26 cellular contexts compared by ENCODE assay signal in the genomic region with DNA sequence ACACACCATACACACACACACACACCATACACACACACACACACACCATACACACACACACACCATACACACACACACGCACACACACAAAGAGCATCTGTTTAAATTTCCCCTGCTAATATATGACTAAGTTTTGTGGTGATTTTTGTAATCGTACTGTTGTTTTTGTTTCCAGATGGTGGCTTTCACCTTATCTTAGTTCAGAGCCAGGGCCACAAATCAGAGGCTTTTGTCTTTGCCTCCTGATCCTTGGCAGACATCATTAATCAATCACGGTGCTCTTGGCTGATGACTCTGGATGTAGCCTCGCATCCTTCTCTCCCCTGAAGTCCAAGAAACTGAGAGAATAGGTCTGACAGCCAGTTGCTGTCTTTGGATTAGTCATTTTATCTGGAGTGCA. TPM values are rescaled to one million over a fixed set of nuclear protein-coding genes. Genes with fewer than 3 reads are reported as not detected.
A peak's percentile ranks its signal among the peaks of the same experiment; 100 is the strongest.
DNase-seq lines count a peak whose midpoint lies in the region; ATAC-seq, FAIRE-seq and TF ChIP-seq lines count a peak whose summit lies in the region.
"Had no signal": no experiment of that assay in that cellular context is flagged by ENCODE, and none has a peak within 500 bp of the region (broad histone marks: within the 10 kb centered on the region; RNA-seq: fewer than 3 reads in every experiment).

No MANE protein-coding gene starts in this region.

- H3K9me3 Mint-ChIP-seq in activated naive CD4-positive, alpha-beta T cell treated with anti-CD3 and anti-CD28 coated beads for 36 hours = peaks cover 12% of the 10 kb centered on the region
- H3K9me3 Mint-ChIP-seq in activated CD4-positive, alpha-beta memory T cell treated with anti-CD3 and anti-CD28 coated beads, Interleukin-2, amount 10 ng/mL, durations not matched to agents 7 days and 5 days = peaks cover 9% of the 10 kb centered on the region

- CTCF ChIA-PET in activated naive CD4-positive, alpha-beta T cell treated with anti-CD3 and anti-CD28 coated beads for 36 hours (lab: Charles Lee) = no interaction called here
- CTCF ChIA-PET in GM12878 (lab: Yijun Ruan, JAX) = no interaction called here
- CTCF ChIA-PET in activated CD4-positive, alpha-beta memory T cell treated with anti-CD3 and anti-CD28 coated beads, Interleukin-2, amount 10 ng/mL, durations not matched to agents 7 days and 5 days (lab: Charles Lee) = no interaction called here

- peak; percentile 14 for DNase-seq in activated naive CD4-positive, alpha-beta T cell treated with anti-CD3 and anti-CD28 coated beads for 36 hours
- DNase-seq in activated naive CD4-positive, alpha-beta T cell treated with Interleukin-2 at 50 U/mL for 16 hours = no peak
- DNase-seq in NCI-H226 = peak; percentile 20
- no peak for DNase-seq in GM12878 (ENCODE audit: low read depth, low spot score)
- DNase-seq in non-pigmented ciliary epithelial cell (ENCODE audit: low read depth) = peak; percentile 2
- no peak for DNase-seq in cerebellar nuclear complex (lab: John Stamatoyannopoulos, UW)
- no peak for DNase-seq in activated CD4-positive, alpha-beta memory T cell treated with anti-CD3 and anti-CD28 coated beads, Interleukin-2, amount 10 ng/mL, durations not matched to agents 7 days and 5 days
- no peak for DNase-seq in colonic mucosa
- DNase-seq: activated CD4-positive, alpha-beta memory T cell treated with anti-CD3 and anti-CD28 coated beads for 36 hours; activated T-cell treated with anti-CD3 and anti-CD28 coated beads, Interleukin-2, amount 50 U/mL, for 4 hours; DMS 273 treated with DMSO at 0.1 percent for 48 hours; midbrain; NCI-H1105; NCI-H2081 treated with DMSO at 0.1 percent for 48 hours; NCI-H524; SIG-M5; small intestine; stimulated activated CD4-positive, alpha-beta T cell treated with anti-CD3 and anti-CD28 coated beads, Interleukin-4, amount 100 ng/mL, for 24 hours; T-helper 17 cell; uterus had no signal

- in situ Hi-C loops in GM12878 (cut with MboI) = no loop called here

- peak; percentile 42 for ATAC-seq in GM12878
- ATAC-seq: activated T-cell treated with anti-CD3 and anti-CD28 coated beads, Interleukin-2, amount 50 U/mL, for 4 hours; left lobe of liver; T-helper 17 cell; WTC11 had no signal

- no peak overlapping the region for H3K4me3 Mint-ChIP-seq in activated naive CD4-positive, alpha-beta T cell treated with anti-CD3 and anti-CD28 coated beads for 36 hours
- H3K4me3 Mint-ChIP-seq in activated CD4-positive, alpha-beta memory T cell treated with anti-CD3 and anti-CD28 coated beads, Interleukin-2, amount 10 ng/mL, durations not matched to agents 7 days and 5 days = no peak overlapping the region
- H3K4me3 Mint-ChIP-seq: activated CD4-positive, alpha-beta memory T cell treated with anti-CD3 and anti-CD28 coated beads for 36 hours; activated naive CD8-positive, alpha-beta T cell; activated T-cell treated with anti-CD3 and anti-CD28 coated beads, Interleukin-2, amount 50 U/mL, for 4 hours; T-helper 17 cell; WTC11 had no signal

- 0 out of 2 replicates have a peak overlapping the region, but pooled peaks have one; percentile 7 for H2AFZ ChIP-seq in GM12878 (ENCODE audit: control insufficient read depth, low read depth, low read length)

- TF ChIP-seq CTCF in GM12878 (IDR thresholded peaks at IDR 0.05 in 2 of 3, conservative IDR thresholded peaks at IDR 0.05 in 1 of 3; ENCODE audit: control insufficient read depth in 2 of 3, extremely low read depth in 1 of 3, insufficient read depth in 1 of 3, low read depth in 3 of 3, low read length in 3 of 3) (no peak), colonic mucosa (IDR thresholded peaks at IDR 0.05) (no peak)

- no TSS peak for BruUV-seq in GM12878 (replicated peaks; lab: Mats Ljungman, UMichigan)

- no peak for TF ChIP-seq RAD21 in GM12878 (IDR thresholded peaks at IDR 0.05; ENCODE audit: insufficient read depth, low read depth, low read length)

- H3K4me1 Mint-ChIP-seq in activated naive CD4-positive, alpha-beta T cell treated with anti-CD3 and anti-CD28 coated beads for 36 hours (ENCODE audit: low read depth) = no peaks in the 10 kb centered on the region
- peaks cover 5% of the 10 kb centered on the region for H3K4me1 Mint-ChIP-seq in activated CD4-positive, alpha-beta memory T cell treated with anti-CD3 and anti-CD28 coated beads, Interleukin-2, amount 10 ng/mL, durations not matched to agents 7 days and 5 days
- H3K4me1 Mint-ChIP-seq: T-helper 17 cell, WTC11 had no signal

- H3K27me3 ChIP-seq in GM12878 (replicated peaks in 1 of 2; ENCODE audit: control insufficient read depth in 2 of 2, insufficient read depth in 2 of 2, low read length in 1 of 2) = no peaks in the 10 kb centered on the region
- no peaks in the 10 kb centered on the region for H3K27me3 ChIP-seq in colonic mucosa
- H3K27me3 ChIP-seq: uterus had no signal

- RAD21 ChIA-PET in GM12878 (lab: Charles Lee; ENCODE audit: unreplicated experiment) = no interaction called here

- H3K9me3 ChIP-seq in GM12878 (replicated peaks; ENCODE audit: control insufficient read depth, insufficient read depth, low read length) (no peaks in the 10 kb centered on the region), colonic mucosa (no peaks in the 10 kb centered on the region)
- H3K9me3 ChIP-seq: prostate gland, uterus had no signal

- H3K27ac ChIP-seq in GM12878 (ENCODE audit: control insufficient read depth, insufficient read depth) = no peak overlapping the region
- no peak overlapping the region for H3K27ac ChIP-seq in colonic mucosa
- H3K27ac ChIP-seq: C4-2B, KMS-11, prostate gland, uterus had no signal

- intact Hi-C loops in activated naive CD4-positive, alpha-beta T cell treated with anti-CD3 and anti-CD28 coated beads for 36 hours (cut with micrococcal nuclease) = loop anchor here (1.0 kb wide), 1 partner anchor 40 kb away; no protein-coding TSS in a partner anchor
- intact Hi-C loops in GM12878 (cut with micrococcal nuclease; ENCODE audit: unreplicated experiment) (no loop called here), colonic mucosa (cut with DNase I) (no loop called here)

- 26% methylated on average over 4 of the region's 4 CpGs for WGBS in GM12878 (ENCODE audit: insufficient coverage, insufficient replicate concordance, low lambda C conversion rate, missing lambda C conversion rate)

- H3K4me2 ChIP-seq in GM12878 (ENCODE audit: control insufficient read depth, insufficient read depth) = no peak overlapping the region
- H3K4me2 ChIP-seq: KMS-11 had no signal

- H3K36me3 ChIP-seq in GM12878 (ENCODE audit: control insufficient read depth in 2 of 2, insufficient read depth in 2 of 2, low read length in 1 of 2) = no peaks in the 10 kb centered on the region
- H3K36me3 ChIP-seq in colonic mucosa = no peaks in the 10 kb centered on the region
- H3K36me3 ChIP-seq: prostate gland, uterus had no signal

- POLR2A ChIA-PET in GM12878 (lab: Charles Lee) = no interaction called here
- POLR2A ChIA-PET in activated CD4-positive, alpha-beta memory T cell treated with anti-CD3 and anti-CD28 coated beads, Interleukin-2, amount 10 ng/mL, durations not matched to agents 7 days and 5 days (lab: Charles Lee) = no interaction called here

- no peak overlapping the region for H3K27ac Mint-ChIP-seq in activated naive CD4-positive, alpha-beta T cell treated with anti-CD3 and anti-CD28 coated beads for 36 hours
- H3K27ac Mint-ChIP-seq in activated CD4-positive, alpha-beta memory T cell treated with anti-CD3 and anti-CD28 coated beads, Interleukin-2, amount 10 ng/mL, durations not matched to agents 7 days and 5 days = no peak overlapping the region
- H3K27ac Mint-ChIP-seq: activated CD4-positive, alpha-beta memory T cell treated with anti-CD3 and anti-CD28 coated beads for 36 hours; activated naive CD8-positive, alpha-beta T cell; T-helper 17 cell; WTC11 had no signal

- H4K20me1 ChIP-seq in GM12878 (ENCODE audit: control insufficient read depth, insufficient read depth) = no peaks in the 10 kb centered on the region

- H3K36me3 Mint-ChIP-seq in activated naive CD4-positive, alpha-beta T cell treated with anti-CD3 and anti-CD28 coated beads for 36 hours (ENCODE audit: low read depth) = peaks cover 8% of the 10 kb centered on the region
- H3K36me3 Mint-ChIP-seq in activated CD4-positive, alpha-beta memory T cell treated with anti-CD3 and anti-CD28 coated beads, Interleukin-2, amount 10 ng/mL, durations not matched to agents 7 days and 5 days (ENCODE audit: low read depth) = no peaks in the 10 kb centered on the region

- no peaks in the 10 kb centered on the region for H3K27me3 Mint-ChIP-seq in activated naive CD4-positive, alpha-beta T cell treated with anti-CD3 and anti-CD28 coated beads for 36 hours (ENCODE audit: low read depth)
- no peaks in the 10 kb centered on the region for H3K27me3 Mint-ChIP-seq in activated CD4-positive, alpha-beta memory T cell treated with anti-CD3 and anti-CD28 coated beads, Interleukin-2, amount 10 ng/mL, durations not matched to agents 7 days and 5 days
- H3K27me3 Mint-ChIP-seq: activated CD4-positive, alpha-beta memory T cell treated with anti-CD3 and anti-CD28 coated beads for 36 hours; activated naive CD8-positive, alpha-beta T cell; T-helper 17 cell had no signal

- no peaks in the 10 kb centered on the region for H3K79me2 ChIP-seq in GM12878 (ENCODE audit: control insufficient read depth, insufficient read depth, low read length)

- TF ChIP-seq EP300 in GM12878 (IDR thresholded peaks at IDR 0.05; ENCODE audit: borderline replicate concordance in 1 of 2, control insufficient read depth in 1 of 2, low read depth in 2 of 2, low read length in 2 of 2) = no peak

- H3K4me1 ChIP-seq in GM12878 (ENCODE audit: control insufficient read depth, insufficient read depth, low read length) = no peaks in the 10 kb centered on the region
- no peaks in the 10 kb centered on the region for H3K4me1 ChIP-seq in colonic mucosa
- H3K4me1 ChIP-seq: prostate gland, uterus had no signal

- TF ChIP-seq POLR2A in GM12878 (IDR thresholded peaks at IDR 0.05; ENCODE audit: low read depth, low read length) = no peak

- H3K4me3 ChIP-seq in GM12878 = no peak overlapping the region
- no peak overlapping the region for H3K4me3 ChIP-seq in colonic mucosa
- H3K4me3 ChIP-seq: prostate gland, uterus had no signal

- SMC1A ChIA-PET in GM12878 (lab: Charles Lee; ENCODE audit: uncharacterized antibody, unreplicated experiment) = no interaction called here

- FAIRE-seq in GM12878 (lab: Jason Lieb, UNC) = no peak
- FAIRE-seq: small intestine had no signal

- H3K9ac ChIP-seq in GM12878 (ENCODE audit: control insufficient read depth, insufficient read depth, low read length) (no peak overlapping the region), colonic mucosa (ENCODE audit: low read depth in 2 of 2, low read length in 2 of 2) (no peak overlapping the region)
- H3K9ac ChIP-seq: KMS-11 had no signal

RNA-seq across cellular contexts. Expression of a gene that starts 52.1 kb away (rescaled TPM):
- total RNA-seq in activated naive CD4-positive, alpha-beta T cell treated with anti-CD3 and anti-CD28 coated beads for 36 hours = 100 to 1,000 TPM; 137 to 138 TPM
- total RNA-seq in GM12878 (2013; cell fraction: nucleolus; rRNA removed) = 223 and 263 TPM in 2 replicates
- total RNA-seq in GM12878 (2014; rRNA removed) = 52.6 and 56.0 TPM in 2 replicates
- 57.5 and 60.6 TPM in 2 replicates for total RNA-seq in GM12878 (2014; rRNA removed; fragmentation: Illumina TruSeq; extraction: Trizol)
- 129 and 138 TPM in 2 replicates for total RNA-seq in GM12878 (2021)
- 49.4 TPM for polyA plus RNA-seq in GM12878 (2011; ENCODE audit: low read depth)
- polyA plus RNA-seq in GM12878 (2011; rRNA removed) = 104 and 139 TPM in 2 replicates
- polyA plus RNA-seq in GM12878 (2011; cell fraction: cytosol; rRNA removed) = 52.9 and 58.1 TPM in 2 replicates
- 65.4 and 94.5 TPM in 2 replicates for polyA plus RNA-seq in GM12878 (2011; cell fraction: nucleus; rRNA removed)
- 59.5 and 72.2 TPM in 2 replicates for polyA plus RNA-seq in GM12878 (2012)
- 57.5 and 75.9 TPM in 2 replicates for polyA plus RNA-seq in GM12878 (2014; fragmentation: Illumina TruSeq; extraction: Trizol)
- 10 to 100 TPM; 18.9 to 48.0 TPM for polyA plus RNA-seq in GM12878 (2014; fragmentation: Nextera tagmentation; extraction: Ambion mirVana)
- 61.3 and 73.8 TPM in 2 replicates for polyA plus RNA-seq in GM12878 (2014; rRNA removed)
- polyA plus RNA-seq in GM12878 (2016; fragmentation: Nextera tagmentation; extraction: Ambion mirVana) = 10 to 100 TPM; 56.2 to 60.1 TPM
- polyA minus RNA-seq in GM12878 (2011; rRNA and poly(A)+ RNA removed) = 124 and 134 TPM in 2 replicates
- 54.6 and 64.8 TPM in 2 replicates for polyA minus RNA-seq in GM12878 (2011; cell fraction: cytosol; rRNA and poly(A)+ RNA removed)
- polyA minus RNA-seq in GM12878 (2011; cell fraction: nucleus; rRNA and poly(A)+ RNA removed) = 49.6 and 62.2 TPM in 2 replicates
- 100 to 1,000 TPM; 148 to 150 TPM for total RNA-seq in activated CD4-positive, alpha-beta memory T cell treated with anti-CD3 and anti-CD28 coated beads, Interleukin-2, amount 10 ng/mL, durations not matched to agents 7 days and 5 days
- total RNA-seq in colonic mucosa = 10 to 100 TPM; 38.9 to 49.7 TPM

Comparison
In these comparisons a context has a peak if more than half of its experiments do, and no peak if none do; other contexts are left out.
1. DNase-seq: peak in activated naive CD4-positive, alpha-beta T cell treated with anti-CD3 and anti-CD28 coated beads for 36 hours (single experiment), NCI-H226 (single experiment) and non-pigmented ciliary epithelial cell (single experiment); none in activated naive CD4-positive, alpha-beta T cell treated with Interleukin-2 at 50 U/mL for 16 hours (single experiment), GM12878 (single experiment), cerebellar nuclear complex (0 of 2), activated CD4-positive, alpha-beta memory T cell treated with anti-CD3 and anti-CD28 coated beads, Interleukin-2, amount 10 ng/mL, durations not matched to agents 7 days and 5 days (single experiment) and colonic mucosa (single experiment).